12 cellular contexts compared by ENCODE assay signal in the genomic region with DNA sequence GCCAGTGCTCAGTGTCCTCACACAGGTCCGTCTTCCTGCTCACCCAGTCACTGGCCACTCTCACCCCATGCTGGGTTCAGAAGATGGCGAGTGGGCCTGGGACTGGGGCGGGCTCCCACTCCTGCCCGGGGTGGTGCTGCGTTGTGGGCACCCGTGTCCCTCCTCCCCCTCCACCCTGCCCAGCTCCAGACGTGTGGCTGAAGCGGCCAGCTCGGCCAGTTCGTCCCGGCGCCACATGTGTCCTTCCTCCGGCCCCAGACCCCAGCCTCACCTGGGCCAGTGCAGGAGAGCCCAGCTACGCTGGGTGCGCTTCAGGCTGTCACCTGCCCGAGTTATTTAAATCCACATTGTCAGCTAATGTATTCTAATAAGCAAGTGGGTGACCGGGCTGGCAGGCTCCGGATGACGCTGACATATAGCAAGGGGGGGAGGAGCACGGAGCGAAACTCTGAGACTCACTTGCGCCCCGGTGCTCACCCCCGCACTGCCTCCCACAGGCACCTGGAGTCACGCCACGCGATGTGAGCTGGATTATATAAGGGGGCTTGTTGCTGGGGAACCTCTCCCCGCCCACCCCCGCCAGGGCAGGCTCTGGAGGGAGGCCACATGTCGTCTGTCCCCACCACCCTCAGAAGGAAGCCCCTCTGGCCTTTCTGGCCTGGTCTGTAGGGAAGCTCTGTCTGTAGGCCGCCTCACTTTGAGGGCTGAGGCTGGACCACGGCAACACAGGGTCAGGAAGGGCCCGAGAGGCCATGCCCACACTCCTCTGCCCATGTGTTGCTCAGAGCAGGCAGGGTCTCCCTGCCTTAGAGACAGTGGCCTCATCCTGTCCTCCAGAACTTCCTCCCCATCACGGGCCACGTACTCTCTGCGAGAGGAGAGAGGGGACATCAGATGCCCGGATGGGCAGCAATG. TPM values are rescaled to one million over a fixed set of nuclear protein-coding genes. Genes with fewer than 3 reads are reported as not detected.
A peak's percentile ranks its signal among the peaks of the same experiment; 100 is the strongest.
DNase-seq lines count a peak whose midpoint lies in the region; ATAC-seq and TF ChIP-seq lines count a peak whose summit lies in the region.
"Had no signal": no experiment of that assay in that cellular context is flagged by ENCODE, and none has a peak within 500 bp of the region (broad histone marks: within the 10 kb centered on the region; RNA-seq: fewer than 3 reads in every experiment).

No MANE protein-coding gene starts in this region.

- TF ChIP-seq POLR2A in right lobe of liver (IDR thresholded peaks at IDR 0.05), result no peak

- H3K4me1 ChIP-seq in right cardiac atrium (ENCODE audit: control insufficient read depth, insufficient read depth, low read length) (peaks cover 12% of the 10 kb centered on the region), right lobe of liver (peaks cover 0 to 40% (median 14%) of the 10 kb centered on the region in 4 donors)

- 54% methylated on average over 37 of the region's 37 CpGs for WGBS in right cardiac atrium
- WGBS in right lobe of liver (ENCODE audit: insufficient coverage, low coverage, low lambda C conversion rate, missing lambda C conversion rate), result 38% methylated on average over 9 of the region's 37 CpGs

- H3K4me1 Mint-ChIP-seq in stimulated activated memory B cell treated with anti-CD40 and anti-IgM and Interleukin-4, amounts not matched to agents 10 μg/mL and 1 μg/mL and 100 μg/mL, for 72 hours, result peaks cover 7% of the 10 kb centered on the region

- H3K27me3 ChIP-seq in right cardiac atrium (ENCODE audit: control insufficient read depth, insufficient read depth) (no peaks in the 10 kb centered on the region), right lobe of liver (no peaks in the 10 kb centered on the region)

- H3K27me3 Mint-ChIP-seq in stimulated activated memory B cell treated with anti-CD40 and anti-IgM and Interleukin-4, amounts not matched to agents 10 μg/mL and 1 μg/mL and 100 μg/mL, for 72 hours, result peaks cover 72% of the 10 kb centered on the region
- H3K27me3 Mint-ChIP-seq: activated naive CD8-positive, alpha-beta T cell had no signal

- DNase-seq in right cardiac atrium (peak in 2 of 3 donors; percentile 50 to 56), Right ventricle myocardium superior (no peak), right lobe of liver (peak in 2 of 3 donors; percentile 47 to 51), NOMO-1 (lab: John Stamatoyannopoulos, UW; ENCODE audit: unreplicated experiment in 2 of 2) (no peak), NCI-H187 (lab: John Stamatoyannopoulos, UW) (no peak)
- DNase-seq: KG1, NCI-H2171 had no signal

- H3K4me3 Mint-ChIP-seq in stimulated activated memory B cell treated with anti-CD40 and anti-IgM and Interleukin-4, amounts not matched to agents 10 μg/mL and 1 μg/mL and 100 μg/mL, for 72 hours, result no peak overlapping the region
- H3K4me3 Mint-ChIP-seq: activated naive CD8-positive, alpha-beta T cell had no signal

- H3K27ac Mint-ChIP-seq in stimulated activated memory B cell treated with anti-CD40 and anti-IgM and Interleukin-4, amounts not matched to agents 10 μg/mL and 1 μg/mL and 100 μg/mL, for 72 hours, result no peak overlapping the region
- H3K27ac Mint-ChIP-seq: activated naive CD8-positive, alpha-beta T cell had no signal

- intact Hi-C loops in right cardiac atrium (cut with DNase I), result loop anchor here in 1 of 4 donors (5.0 kb wide), 1 partner anchor 69 kb away; no protein-coding TSS in a partner anchor
- intact Hi-C loops in Right ventricle myocardium superior (cut with DNase I), result no loop called here
- intact Hi-C loops in right lobe of liver (cut with DNase I), result loop anchor here (10.0 kb wide), 2 partner anchors 67 to 217 kb away; no protein-coding TSS in a partner anchor

- peaks cover 5% of the 10 kb centered on the region for H3K9me3 Mint-ChIP-seq in stimulated activated memory B cell treated with anti-CD40 and anti-IgM and Interleukin-4, amounts not matched to agents 10 μg/mL and 1 μg/mL and 100 μg/mL, for 72 hours

- no peak overlapping the region for H3K27ac ChIP-seq in right cardiac atrium (ENCODE audit: low read length)
- H3K27ac ChIP-seq in right lobe of liver, result no peak overlapping the region

- ATAC-seq in right cardiac atrium (no peak), Right ventricle myocardium superior (ENCODE audit: poor library complexity) (no peak), SK-N-SH treated with all-trans-retinoic acid at 6 μM for 48 hours (peak; percentile 30), right lobe of liver (no peak), GM21529 (IDR thresholded peaks at IDR 0.05; ENCODE audit: unreplicated experiment) (no peak)
- peak; percentile 18 for ATAC-seq in stimulated activated memory B cell treated with anti-CD40 and anti-IgM and Interleukin-4, amounts not matched to agents 10 μg/mL and 1 μg/mL and 100 μg/mL, for 72 hours
- ATAC-seq: heart left ventricle had no signal

- no peaks in the 10 kb centered on the region for H3K36me3 ChIP-seq in right lobe of liver
- H3K36me3 ChIP-seq: heart left ventricle had no signal

- no peak for TF ChIP-seq CTCF in right lobe of liver (IDR thresholded peaks at IDR 0.05)

- H3K9me3 ChIP-seq in right cardiac atrium (ENCODE audit: control insufficient read depth, low read length) (no peaks in the 10 kb centered on the region), right lobe of liver (no peaks in the 10 kb centered on the region)
- H3K9me3 ChIP-seq: heart left ventricle had no signal

- no peaks in the 10 kb centered on the region for H3K36me3 Mint-ChIP-seq in stimulated activated memory B cell treated with anti-CD40 and anti-IgM and Interleukin-4, amounts not matched to agents 10 μg/mL and 1 μg/mL and 100 μg/mL, for 72 hours
- H3K36me3 Mint-ChIP-seq: activated naive CD8-positive, alpha-beta T cell had no signal

- H3K4me3 ChIP-seq in right cardiac atrium (ENCODE audit: low read length) (no peak overlapping the region), right lobe of liver (no peak overlapping the region)
- H3K4me3 ChIP-seq: heart left ventricle had no signal

TF ChIP-seq in SK-N-SH treated with all-trans-retinoic acid at 6 μM for 48 hours, 23 proteins besides CTCF, POLR2A, EP300 and RAD21:
- TF ChIP-seq CREB5 (CRISPR knock-in tag; IDR thresholded peaks at IDR 0.05; ENCODE audit: low read depth) (no peak), ISL1 (CRISPR knock-in tag; IDR thresholded peaks at IDR 0.05) (no peak), GLIS3 (CRISPR knock-in tag; IDR thresholded peaks at IDR 0.05) (no peak), POU6F1 (CRISPR knock-in tag; IDR thresholded peaks at IDR 0.05; ENCODE audit: borderline replicate concordance, low read depth) (no peak)
- TF ChIP-seq, protein P1, sequence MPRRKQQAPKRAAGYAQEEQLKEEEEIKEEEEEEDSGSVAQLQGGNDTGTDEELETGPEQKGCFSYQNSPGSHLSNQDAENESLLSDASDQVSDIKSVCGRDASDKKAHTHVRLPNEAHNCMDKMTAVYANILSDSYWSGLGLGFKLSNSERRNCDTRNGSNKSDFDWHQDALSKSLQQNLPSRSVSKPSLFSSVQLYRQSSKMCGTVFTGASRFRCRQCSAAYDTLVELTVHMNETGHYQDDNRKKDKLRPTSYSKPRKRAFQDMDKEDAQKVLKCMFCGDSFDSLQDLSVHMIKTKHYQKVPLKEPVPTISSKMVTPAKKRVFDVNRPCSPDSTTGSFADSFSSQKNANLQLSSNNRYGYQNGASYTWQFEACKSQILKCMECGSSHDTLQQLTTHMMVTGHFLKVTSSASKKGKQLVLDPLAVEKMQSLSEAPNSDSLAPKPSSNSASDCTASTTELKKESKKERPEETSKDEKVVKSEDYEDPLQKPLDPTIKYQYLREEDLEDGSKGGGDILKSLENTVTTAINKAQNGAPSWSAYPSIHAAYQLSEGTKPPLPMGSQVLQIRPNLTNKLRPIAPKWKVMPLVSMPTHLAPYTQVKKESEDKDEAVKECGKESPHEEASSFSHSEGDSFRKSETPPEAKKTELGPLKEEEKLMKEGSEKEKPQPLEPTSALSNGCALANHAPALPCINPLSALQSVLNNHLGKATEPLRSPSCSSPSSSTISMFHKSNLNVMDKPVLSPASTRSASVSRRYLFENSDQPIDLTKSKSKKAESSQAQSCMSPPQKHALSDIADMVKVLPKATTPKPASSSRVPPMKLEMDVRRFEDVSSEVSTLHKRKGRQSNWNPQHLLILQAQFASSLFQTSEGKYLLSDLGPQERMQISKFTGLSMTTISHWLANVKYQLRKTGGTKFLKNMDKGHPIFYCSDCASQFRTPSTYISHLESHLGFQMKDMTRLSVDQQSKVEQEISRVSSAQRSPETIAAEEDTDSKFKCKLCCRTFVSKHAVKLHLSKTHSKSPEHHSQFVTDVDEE (CRISPR knock-in tag; IDR thresholded peaks at IDR 0.05), result no peak

RNA-seq across cellular contexts. Expression of gene BAIAP2, which starts 7.1 kb away (rescaled TPM):
- total RNA-seq in right cardiac atrium (10 to 100 TPM; 20.5 to 39.5 (median 33.8) TPM), Right ventricle myocardium superior (34.7 TPM), right lobe of liver (100 to 1,000 TPM in 1 of 6 experiments, 10 to 100 TPM in 5; 46.6 to 139 (median 63.3) TPM)
- polyA plus RNA-seq in right cardiac atrium, result 31.8 TPM

RNA-seq across cellular contexts. Expression of gene CHMP6, which starts 36.2 kb away (rescaled TPM):
- total RNA-seq in right cardiac atrium (10 to 100 TPM; 18.4 to 22.5 (median 19.7) TPM), Right ventricle myocardium superior (13.6 TPM), right lobe of liver (10 to 100 TPM; 13.4 to 27.8 (median 15.6) TPM)
- 24.6 TPM for polyA plus RNA-seq in right cardiac atrium

Comparison
In these comparisons a context has a peak if more than half of its experiments do, and no peak if none do; other contexts are left out.
1. DNase-seq: peak in right cardiac atrium (2 of 3) and right lobe of liver (2 of 3); none in Right ventricle myocardium superior (single experiment), NOMO-1 (0 of 2) and NCI-H187 (0 of 2).
2. ATAC-seq: peak in SK-N-SH treated with all-trans-retinoic acid at 6 μM for 48 hours (single experiment) and stimulated activated memory B cell treated with anti-CD40 and anti-IgM and Interleukin-4, amounts not matched to agents 10 μg/mL and 1 μg/mL and 100 μg/mL, for 72 hours (single experiment); none in right cardiac atrium (0 of 2), Right ventricle myocardium superior (single experiment), right lobe of liver (0 of 4) and GM21529 (single experiment).